In genomic region chr1:961132-961652, GRCh38 we compare ENCODE assay signal across 9 cellular contexts. TPM values are rescaled to one million over a fixed set of nuclear protein-coding genes. Genes with fewer than 3 reads are reported as not detected.
A peak's percentile ranks its signal among the peaks of the same experiment; 100 is the strongest.
DNase-seq lines count a peak whose midpoint lies in the region; ATAC-seq and TF ChIP-seq lines count a peak whose summit lies in the region.
"Had no signal": no experiment of that assay in that cellular context is flagged by ENCODE, and none has a peak within 500 bp of the region (broad histone marks: within the 10 kb centered on the region; RNA-seq: fewer than 3 reads in every experiment).

No MANE protein-coding gene starts in this region.

- ATAC-seq in HG03457 (IDR thresholded peaks at IDR 0.05; ENCODE audit: unreplicated experiment): no peak

- TF ChIP-seq POLR2A in prostate gland (IDR thresholded peaks at IDR 0.05): no peak

- H3K4me1 ChIP-seq in DOHH2 (ENCODE audit: control insufficient read depth, low read length): peaks cover 23% of the 10 kb centered on the region
- peaks cover 16% of the 10 kb centered on the region for H3K4me1 ChIP-seq in OCI-LY7 (ENCODE audit: insufficient read depth, low read length, poor library complexity, severe bottlenecking)
- peaks cover 0 to 13% of the 10 kb centered on the region in 2 donors for H3K4me1 ChIP-seq in esophagus (ENCODE audit: control insufficient read depth in 2 of 2, insufficient read depth in 2 of 2, low read length in 1 of 2)
- peaks cover 10% of the 10 kb centered on the region for H3K4me1 ChIP-seq in prostate gland (replicated peaks)

- BruUV-seq in OCI-LY7 (replicated peaks; lab: Mats Ljungman, UMichigan): no TSS peak

- peaks cover 27% of the 10 kb centered on the region for H3K79me2 ChIP-seq in DOHH2 (ENCODE audit: control insufficient read depth, low read length)
- peaks cover 20% of the 10 kb centered on the region for H3K79me2 ChIP-seq in OCI-LY7 (ENCODE audit: insufficient read depth, low read depth, low read length)

- TF ChIP-seq CTCF in DOHH2 (IDR thresholded peaks at IDR 0.05; ENCODE audit: low read depth, low read length, poor library complexity, severe bottlenecking) (no peak), OCI-LY7 (conservative IDR thresholded peaks at IDR 0.05; ENCODE audit: low read length) (no peak), prostate gland (IDR thresholded peaks at IDR 0.05) (no peak)

- no peaks in the 10 kb centered on the region for H3K9me3 ChIP-seq in DOHH2 (ENCODE audit: control insufficient read depth, insufficient read depth, low read length)
- no peaks in the 10 kb centered on the region for H3K9me3 ChIP-seq in OCI-LY7 (ENCODE audit: low read length)
- no peaks in the 10 kb centered on the region for H3K9me3 ChIP-seq in esophagus (ENCODE audit: control insufficient read depth in 2 of 2, insufficient read depth in 1 of 2, low read depth in 1 of 2, low read length in 1 of 2)
- H3K9me3 ChIP-seq in prostate gland: no peaks in the 10 kb centered on the region
- H3K9me3 ChIP-seq: adrenal gland had no signal

- intact Hi-C loops in OCI-LY7 (cut with micrococcal nuclease; ENCODE audit: unreplicated experiment) (no loop called here), prostate gland (cut with DNase I) (no loop called here)

- H3K27ac ChIP-seq in DOHH2 (ENCODE audit: low read depth, low read length): no peak overlapping the region
- H3K27ac ChIP-seq in OCI-LY7 (ENCODE audit: low read depth, low read length, poor library complexity, severe bottlenecking): no peak overlapping the region
- no peak overlapping the region for H3K27ac ChIP-seq in esophagus (ENCODE audit: low read depth in 2 of 2, low read length in 1 of 2)
- no peak overlapping the region for H3K27ac ChIP-seq in prostate gland

- H3K27me3 ChIP-seq in DOHH2 (ENCODE audit: control insufficient read depth, low read length): no peaks in the 10 kb centered on the region
- no peaks in the 10 kb centered on the region for H3K27me3 ChIP-seq in esophagus (ENCODE audit: control insufficient read depth in 1 of 2, insufficient read depth in 2 of 2, low read length in 2 of 2)
- no peaks in the 10 kb centered on the region for H3K27me3 ChIP-seq in prostate gland (replicated peaks; ENCODE audit: insufficient read depth)
- H3K27me3 ChIP-seq: adrenal gland had no signal

- no peaks in the 10 kb centered on the region for H3K9me2 ChIP-seq in DOHH2 (replicated peaks; ENCODE audit: control insufficient read depth, low read length)
- no peaks in the 10 kb centered on the region for H3K9me2 ChIP-seq in OCI-LY7 (ENCODE audit: insufficient read depth, low read length)

- H3K4me3 ChIP-seq in DOHH2 (ENCODE audit: low read length) (peak overlapping the region; percentile 90), OCI-LY7 (ENCODE audit: low read depth, low read length, poor library complexity, severe bottlenecking) (peak overlapping the region; percentile 81), esophagus (ENCODE audit: low read depth in 1 of 2, low read length in 2 of 2) (peak overlapping the region; percentile 61 to 91), prostate gland (peak overlapping the region; percentile 84 to 90)

- CTCF ChIA-PET in OCI-LY7 (lab: Charles Lee; ENCODE audit: unreplicated experiment): interaction anchor here (0.6 kb wide), 1 partner anchor 93 kb away, joined by 5 read pairs; no protein-coding TSS in a partner anchor

- H3K36me3 ChIP-seq in DOHH2 (ENCODE audit: control insufficient read depth, low read length): peaks cover 18% of the 10 kb centered on the region
- peaks cover 10% of the 10 kb centered on the region; the same call in 1 of the 2 replicates for H3K36me3 ChIP-seq in OCI-LY7 (ENCODE audit: insufficient read depth, low read length)
- H3K36me3 ChIP-seq in esophagus (ENCODE audit: control insufficient read depth in 2 of 2, insufficient read depth in 2 of 2, low read length in 1 of 2): peaks cover 0 to 25% of the 10 kb centered on the region in 2 donors
- peaks cover 0 to 6% of the 10 kb centered on the region in 2 donors for H3K36me3 ChIP-seq in prostate gland

- DNase-seq in OCI-LY7 (ENCODE audit: low spot score) (no peak), prostate gland (ENCODE audit: low spot score) (no peak), activated gamma-delta T cell treated with Interleukin-2 at 50 U/mL for 16 hours (no peak), NCI-H187 treated with DMSO at 0.1 percent for 48 hours (lab: John Stamatoyannopoulos, UW) (no peak), EL (no peak)

- POLR2A ChIA-PET in OCI-LY7 (lab: Charles Lee): no interaction called here

- 35 to 47% methylated on average over 37 to 54 of the region's 54 CpGs for WGBS in esophagus, 2 donors
- 38% methylated on average over 46 of the region's 54 CpGs for WGBS in prostate gland

- H3F3A ChIP-seq in DOHH2 (ENCODE audit: control insufficient read depth, insufficient read depth): no peaks in the 10 kb centered on the region

- H2AFZ ChIP-seq in OCI-LY7 (ENCODE audit: low read length): no peak overlapping the region

- H4K20me1 ChIP-seq in DOHH2 (ENCODE audit: control insufficient read depth, insufficient read depth, low read depth, low read length) (no peaks in the 10 kb centered on the region), OCI-LY7 (ENCODE audit: insufficient read depth, low read length) (peaks cover 4% of the 10 kb centered on the region; the same call in 1 of the 2 replicates)

- H3K4me2 ChIP-seq in DOHH2 (ENCODE audit: low read length): peak overlapping the region; percentile 77
- peak overlapping the region; percentile 65 for H3K4me2 ChIP-seq in OCI-LY7 (ENCODE audit: low read length)

RNA-seq across cellular contexts. Expression of gene KLHL17, which starts 0.8 kb away (rescaled TPM):
- 20.7 and 21.7 TPM in 2 replicates for total RNA-seq in OCI-LY7 (2014; rRNA removed; shearing (Covaris generic))
- total RNA-seq in OCI-LY7 (2022) (23.3 and 24.2 TPM in 2 replicates), prostate gland (10 to 100 TPM; 10.9 to 24.5 TPM)
- 10 to 100 TPM; 11.9 to 21.8 TPM for polyA plus RNA-seq in esophagus

RNA-seq across cellular contexts. Expression of gene NOC2L, which starts 2.1 kb away (rescaled TPM):
- 77.9 and 84.0 TPM in 2 replicates for total RNA-seq in OCI-LY7 (2014; rRNA removed; shearing (Covaris generic))
- total RNA-seq in OCI-LY7 (2022) (72.1 and 99.0 TPM in 2 replicates), prostate gland (10 to 100 TPM; 43.2 to 65.5 TPM)
- polyA plus RNA-seq in esophagus: 10 to 100 TPM; 60.8 to 67.4 TPM

RNA-seq across cellular contexts. Expression of gene PLEKHN1, which starts 5.1 kb away (rescaled TPM):
- total RNA-seq in OCI-LY7 (2014; rRNA removed; shearing (Covaris generic)): 0.05 TPM in 1 of 2 replicates, not detected in the other
- total RNA-seq in OCI-LY7 (2022): not detected in 2 replicates
- 10 to 100 TPM; 35.6 to 74.7 TPM for polyA plus RNA-seq in esophagus
- total RNA-seq in prostate gland: 1 to 10 TPM; 1.4 to 6.4 TPM

RNA-seq across cellular contexts. Expression of gene PERM1, which starts 20.7 kb away (rescaled TPM):
- total RNA-seq in OCI-LY7 (2014; rRNA removed; shearing (Covaris generic)): not detected in 2 replicates
- total RNA-seq in OCI-LY7 (2022) (not detected in 2 replicates), prostate gland (1 to 10 TPM in 1 of 2 donors, under 1 TPM in 1; 0.80 to 3.9 TPM)
- polyA plus RNA-seq in esophagus: 1 to 10 TPM in 1 of 2 donors, under 1 TPM in 1; 0.47 to 3.4 TPM

RNA-seq across cellular contexts. Expression of gene SAMD11, which starts 37.5 kb away (rescaled TPM):
- 0.06 TPM in 1 of 2 replicates, not detected in the other for total RNA-seq in OCI-LY7 (2014; rRNA removed; shearing (Covaris generic))
- total RNA-seq in OCI-LY7 (2022) (not detected in 2 replicates), prostate gland (10 to 100 TPM in 1 of 2 donors, 1 to 10 TPM in 1; 4.5 to 61.6 TPM)
- polyA plus RNA-seq in esophagus: 1 to 10 TPM in 1 of 2 donors, under 1 TPM in 1; 0.68 to 1.5 TPM
